35 cellular contexts compared by ENCODE assay signal in genomic region chr1:4854379-4854778, GRCh38.
"Had no signal": no experiment of that assay in that cellular context is flagged by ENCODE, and none has a peak within 500 bp of the region (broad histone marks: within the 10 kb centered on the region; RNA-seq: fewer than 3 reads in every experiment).

No MANE protein-coding gene starts in this region.

- H3K36me3 ChIP-seq: cardiac muscle cell, SJCRH30, WERI-Rb-1 had no signal

- H3K9me3 ChIP-seq: SJCRH30 had no signal

- H3K27ac ChIP-seq: cardiac muscle cell, PC-9, RWPE1, SJCRH30, SK-N-MC, WERI-Rb-1 had no signal

- ATAC-seq: activated CD8-positive, alpha-beta memory T cell treated with anti-CD3 and anti-CD28 coated beads, Interleukin-2, amount 10 ng/mL, durations not matched to agents 7 days and 5 days had no signal

- H3K27me3 ChIP-seq: cardiac muscle cell, SJCRH30 had no signal

- H3K4me3 ChIP-seq: cardiac muscle cell, PC-9, SJCRH30, SK-N-MC had no signal

- H3K4me1 ChIP-seq: SJCRH30 had no signal

- DNase-seq: activated CD4-positive, alpha-beta memory T cell treated with anti-CD3 and anti-CD28 coated beads, Interleukin-2, amount 10 ng/mL, durations not matched to agents 7 days and 5 days; activated CD4-positive, alpha-beta T cell treated with anti-CD3 and anti-CD28 coated beads for 1 hour; activated CD4-positive, alpha-beta T cell treated with anti-CD3 and anti-CD28 coated beads for 48 hours; activated CD4-positive, CD25-positive, alpha-beta regulatory T cell; activated CD8-positive, alpha-beta memory T cell treated with anti-CD3 and anti-CD28 coated beads for 24 hours; activated CD8-positive, alpha-beta memory T cell treated with anti-CD3 and anti-CD28 coated beads, Interleukin-2, amount 10 ng/mL, durations not matched to agents 7 days and 5 days; activated CD8-positive, alpha-beta memory T cell treated with anti-CD3 and anti-CD28 coated beads, Interleukin-2, amount 50 U/mL, for 48 hours; activated effector memory CD4-positive, alpha-beta T cell treated with Interleukin-2 at 50 U/mL for 16 hours; activated naive CD4-positive, alpha-beta T cell treated with anti-CD3 and anti-CD28 coated beads, Interleukin-2, amount 10 ng/mL, durations not matched to agents 7 days and 5 days; activated naive CD8-positive, alpha-beta T cell treated with anti-CD3 and anti-CD28 coated beads for 36 hours; activated T-cell treated with anti-CD3 and anti-CD28 coated beads, Interleukin-2, amount 50 U/mL, for 48 hours; amniotic stem cell; aorta; Kasumi-1; KG1; MM.1S; MV-4-11; NCI-H1092; NCI-H1436 treated with DMSO at 0.1 percent for 48 hours; NCI-H1694 treated with DMSO at 0.1 percent for 48 hours; NCI-H2029; NCI-H2107; NCI-H2171; NCI-H510A; NCI-H526; NCI-H748 treated with DMSO at 0.1 percent for 48 hours; NK-92 treated with Interleukin-12 subunit alpha and Interleukin-12 subunit beta, amount 100 ng/mL, for 24 hours; PC-9; Right ventricle myocardium superior; SJCRH30; T1000; WERI-Rb-1 had no signal
